In genomic region chr6:57226221-57226620, GRCh38 we compare ENCODE assay signal across 25 cellular contexts. TPM values are rescaled to one million over a fixed set of nuclear protein-coding genes. Genes with fewer than 3 reads are reported as not detected.
DNase-seq lines count a peak whose midpoint lies in the region; TF ChIP-seq lines count a peak whose summit lies in the region.
"Had no signal": no experiment of that assay in that cellular context is flagged by ENCODE, and none has a peak within 500 bp of the region (broad histone marks: within the 10 kb centered on the region; RNA-seq: fewer than 3 reads in every experiment).

No MANE protein-coding gene starts in this region.

- H3K36me3 Mint-ChIP-seq in chondrocyte (ENCODE audit: low read depth) = peaks cover 1% of the 10 kb centered on the region
- no peaks in the 10 kb centered on the region for H3K36me3 Mint-ChIP-seq in osteocyte (ENCODE audit: unreplicated experiment)

- H3K9me3 Mint-ChIP-seq in chondrocyte (ENCODE audit: low read depth) = peaks cover 4% of the 10 kb centered on the region
- H3K9me3 Mint-ChIP-seq in osteocyte (ENCODE audit: unreplicated experiment) = no peaks in the 10 kb centered on the region
- H3K9me3 Mint-ChIP-seq: activated CD4-positive, alpha-beta T cell treated with anti-CD3 and anti-CD28 coated beads, Interleukin-2, amount 10 ng/mL, durations not matched to agents 7 days and 5 days; activated T-helper 1 cell treated with anti-CD3 and anti-CD28 coated beads, Interleukin-12 subunit alpha, Interleukin-12 subunit beta, Interleukin-2, Interleukin-4 antibody, amounts not matched to agents 30 ng/mL and 10 ng/mL and 1 ng/mL, durations not matched to agents 14 hours and 24 hours and 36 hours; effector memory CD8-positive, alpha-beta T cell; H9; naive thymus-derived CD8-positive, alpha-beta T cell had no signal

- POLR2A ChIA-PET in HEK293T (lab: Yijun Ruan, JAX) = interaction anchor here (0.6 kb wide), 1 partner anchor 54 kb away, joined by 3 read pairs; the partner anchor contains the start of gene BAG2

- DNase-seq in EH (ENCODE audit: low read depth) = peak; percentile 33
- DNase-seq in NCI-H146 (lab: John Stamatoyannopoulos, UW) = peak; percentile 31
- DNase-seq in chondrocyte (ENCODE audit: low spot score) = no peak
- no peak for DNase-seq in osteocyte (ENCODE audit: extremely low spot score, unreplicated experiment)
- no peak for DNase-seq in stimulated activated naive CD4-positive, alpha-beta T cell treated with Interleukin-2 at 50 U/mL for 16 hours (lab: John Stamatoyannopoulos, UW)
- DNase-seq in HEK293T (ENCODE audit: extremely low spot score) = no peak
- no peak for DNase-seq in NCI-H1436 treated with DMSO at 0.1 percent for 48 hours (lab: John Stamatoyannopoulos, UW)
- DNase-seq in GM19238 (ENCODE audit: insufficient read length, low spot score) = no peak
- DNase-seq: activated CD4-positive, alpha-beta T cell treated with anti-CD3 and anti-CD28 coated beads, Interleukin-2, amount 10 ng/mL, durations not matched to agents 7 days and 5 days; activated naive CD4-positive, alpha-beta T cell treated with anti-CD3 and anti-CD28 coated beads, Interleukin-2, amount 50 U/mL, for 16 hours; amygdala; colonic mucosa; COR-L47; DMS79 treated with DMSO at 0.1 percent for 48 hours; effector memory CD8-positive, alpha-beta T cell; H9; left colon; naive thymus-derived CD8-positive, alpha-beta T cell; NCI-H1092 treated with DMSO at 0.1 percent for 48 hours; NCI-H526; posterior cingulate gyrus; RPMI8226; stimulated activated CD8-positive, alpha-beta memory T cell treated with anti-CD3 and anti-CD28 coated beads, Interleukin-4, amount 100 ng/mL, for 48 hours; upper lobe of left lung had no signal

- CTCF ChIA-PET in HEK293T (lab: Yijun Ruan, JAX) = no interaction called here

- H3K27me3 Mint-ChIP-seq in chondrocyte (ENCODE audit: low read depth) = no peaks in the 10 kb centered on the region
- H3K27me3 Mint-ChIP-seq in osteocyte (ENCODE audit: unreplicated experiment) = no peaks in the 10 kb centered on the region

- H3K4me3 Mint-ChIP-seq in chondrocyte (ENCODE audit: unreplicated experiment) = no peak overlapping the region
- H3K4me3 Mint-ChIP-seq in osteocyte (ENCODE audit: unreplicated experiment) = no peak overlapping the region
- H3K4me3 Mint-ChIP-seq: activated CD4-positive, alpha-beta T cell treated with anti-CD3 and anti-CD28 coated beads, Interleukin-2, amount 10 ng/mL, durations not matched to agents 7 days and 5 days; activated T-helper 1 cell treated with anti-CD3 and anti-CD28 coated beads, Interleukin-12 subunit alpha, Interleukin-12 subunit beta, Interleukin-2, Interleukin-4 antibody, amounts not matched to agents 30 ng/mL and 10 ng/mL and 1 ng/mL, durations not matched to agents 14 hours and 24 hours and 36 hours; effector memory CD8-positive, alpha-beta T cell; H9; naive thymus-derived CD8-positive, alpha-beta T cell had no signal

- TF ChIP-seq CTCF in chondrocyte (IDR thresholded peaks at IDR 0.05) (no peak), osteocyte (IDR thresholded peaks at IDR 0.05) (no peak)

- H3K27ac Mint-ChIP-seq in chondrocyte (ENCODE audit: unreplicated experiment) (peak overlapping the region; percentile 4), osteocyte (ENCODE audit: unreplicated experiment) (peak overlapping the region; percentile 15)
- H3K27ac Mint-ChIP-seq: activated CD4-positive, alpha-beta T cell treated with anti-CD3 and anti-CD28 coated beads, Interleukin-2, amount 10 ng/mL, durations not matched to agents 7 days and 5 days; activated T-helper 1 cell treated with anti-CD3 and anti-CD28 coated beads, Interleukin-12 subunit alpha, Interleukin-12 subunit beta, Interleukin-2, Interleukin-4 antibody, amounts not matched to agents 30 ng/mL and 10 ng/mL and 1 ng/mL, durations not matched to agents 14 hours and 24 hours and 36 hours; effector memory CD8-positive, alpha-beta T cell; H9; naive thymus-derived CD8-positive, alpha-beta T cell had no signal

- peaks cover 30% of the 10 kb centered on the region for H3K4me1 Mint-ChIP-seq in chondrocyte (ENCODE audit: low read depth)
- peaks cover 23% of the 10 kb centered on the region for H3K4me1 Mint-ChIP-seq in osteocyte (ENCODE audit: unreplicated experiment)

TF ChIP-seq in HEK293T, 16 proteins besides CTCF, POLR2A, EP300 and RAD21:
- TF ChIP-seq ZNF384 (IDR thresholded peaks at IDR 0.05) (no peak), BHLHE40 (IDR thresholded peaks at IDR 0.05; ENCODE audit: borderline replicate concordance) (no peak), FOXK2 (IDR thresholded peaks at IDR 0.05) (no peak), LEF1 (IDR thresholded peaks at IDR 0.05; ENCODE audit: borderline replicate concordance) (no peak), ELF4 (IDR thresholded peaks at IDR 0.05) (no peak), TARDBP (IDR thresholded peaks at IDR 0.05) (no peak), NFRKB (IDR thresholded peaks at IDR 0.05) (no peak), HDGF (IDR thresholded peaks at IDR 0.05; ENCODE audit: borderline replicate concordance) (no peak), ARNT (IDR thresholded peaks at IDR 0.05) (no peak), PKNOX1 (IDR thresholded peaks at IDR 0.05) (no peak), FOXM1 (IDR thresholded peaks at IDR 0.05; ENCODE audit: borderline replicate concordance) (no peak), CTBP1 (IDR thresholded peaks at IDR 0.05; ENCODE audit: borderline replicate concordance) (no peak), FOXA1 (IDR thresholded peaks at IDR 0.05) (no peak), L3MBTL2 (conservative IDR thresholded peaks at IDR 0.05) (no peak)

RNA-seq across cellular contexts. Expression of gene RAB23, which starts 4.1 kb away (rescaled TPM):
- 69.7 to 79.4 TPM (median 78.4 TPM) in 3 replicates for total RNA-seq in chondrocyte
- total RNA-seq in osteocyte = 33.8 and 35.2 TPM in 2 replicates

RNA-seq across cellular contexts. Expression of gene BAG2, which starts 54.1 kb away (rescaled TPM):
- 12.1 to 13.7 TPM (median 12.1 TPM) in 3 replicates for total RNA-seq in chondrocyte
- 8.8 and 9.1 TPM in 2 replicates for total RNA-seq in osteocyte

Comparison
In these comparisons a context has a peak if more than half of its experiments do, and no peak if none do; other contexts are left out.
1. DNase-seq: peak in EH (single experiment) and NCI-H146 (single experiment); none in chondrocyte (single experiment), osteocyte (single experiment), stimulated activated naive CD4-positive, alpha-beta T cell treated with Interleukin-2 at 50 U/mL for 16 hours (single experiment), HEK293T (single experiment), NCI-H1436 treated with DMSO at 0.1 percent for 48 hours (single experiment) and GM19238 (single experiment).